In the genomic region with DNA sequence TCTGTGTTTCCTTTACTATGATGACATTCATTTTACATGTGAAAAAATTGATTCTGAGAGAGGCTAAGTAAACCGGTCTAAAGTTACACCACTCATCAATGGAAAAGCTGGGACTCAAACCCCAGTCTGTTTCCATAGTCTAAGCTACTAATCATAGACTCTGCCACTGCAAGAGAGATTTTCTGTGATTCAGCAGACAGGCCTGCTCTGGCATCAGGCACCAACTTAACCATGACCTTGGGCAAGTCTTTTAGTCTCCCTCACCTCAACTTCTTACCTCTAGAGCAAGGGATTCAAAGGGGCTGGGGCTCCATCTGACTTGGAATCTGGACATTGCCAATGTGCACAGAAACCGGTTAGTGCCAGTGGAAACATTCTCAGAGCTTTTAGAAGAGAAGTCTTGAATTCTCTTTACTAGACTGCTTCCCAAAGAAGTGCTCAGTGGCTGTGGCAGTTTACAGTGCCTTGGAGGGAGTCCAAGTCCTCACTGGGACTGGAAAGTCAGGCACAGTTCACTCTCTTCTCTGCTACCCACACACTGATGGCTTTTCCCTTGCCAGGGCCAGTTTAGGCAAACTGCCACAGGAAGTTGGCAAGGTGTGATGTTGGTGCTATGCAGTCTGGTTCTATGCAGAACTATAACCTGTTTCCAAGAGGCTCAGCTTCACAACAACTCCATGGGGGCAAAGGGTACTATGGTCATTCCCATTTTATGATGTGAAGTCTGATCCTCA, we compare ENCODE assay signal across 15 cellular contexts. TPM values are rescaled to one million over a fixed set of nuclear protein-coding genes. Genes with fewer than 3 reads are reported as not detected.
DNase-seq lines count a peak whose midpoint lies in the region; ATAC-seq and TF ChIP-seq lines count a peak whose summit lies in the region.
"Had no signal": no experiment of that assay in that cellular context is flagged by ENCODE, and none has a peak within 500 bp of the region (broad histone marks: within the 10 kb centered on the region; RNA-seq: fewer than 3 reads in every experiment).

No MANE protein-coding gene starts in this region.

- H3K27me3 ChIP-seq in colonic mucosa (no peaks in the 10 kb centered on the region), lung (ENCODE audit: control insufficient read depth, insufficient read depth) (no peaks in the 10 kb centered on the region), transverse colon (no peaks in the 10 kb centered on the region), ovary (no peaks in the 10 kb centered on the region)

- H3K4me3 ChIP-seq in colonic mucosa (no peak overlapping the region), lung (no peak overlapping the region), transverse colon (no peak overlapping the region), ovary (no peak overlapping the region)

- DNase-seq in NCI-H446 treated with DMSO at 0.1 percent for 48 hours (lab: John Stamatoyannopoulos, UW) (peak; percentile 59), colonic mucosa (peak; percentile 80), lung (ENCODE audit: low spot score) (peak; percentile 59), transverse colon (peak; percentile 73), ovary (no peak), SW480 (ENCODE audit: low spot score) (no peak)
- DNase-seq: Caco-2; NCI-H187 treated with DMSO at 0.1 percent for 48 hours; stimulated activated CD4-positive, alpha-beta T cell treated with anti-CD3 and anti-CD28 coated beads, Interleukin-4, amount 100 ng/mL, for 24 hours; stimulated activated naive CD8-positive, alpha-beta T cell treated with anti-CD3 and anti-CD28 coated beads, Interleukin-15, amount 100 ng/mL, for 72 hours had no signal

- TF ChIP-seq POLR2A in transverse colon (IDR thresholded peaks at IDR 0.05) (no peak), ovary (IDR thresholded peaks at IDR 0.05) (no peak)

- H3K9ac ChIP-seq in colonic mucosa (ENCODE audit: low read depth in 2 of 2, low read length in 2 of 2): no peak overlapping the region

- H3K9me3 ChIP-seq in colonic mucosa (no peaks in the 10 kb centered on the region), lung (ENCODE audit: control insufficient read depth in 2 of 2, insufficient read depth in 1 of 2, low read length in 1 of 2) (no peaks in the 10 kb centered on the region), transverse colon (no peaks in the 10 kb centered on the region), ovary (no peaks in the 10 kb centered on the region)
- H3K9me3 ChIP-seq: Caco-2 had no signal

- TF ChIP-seq EP300 in transverse colon (IDR thresholded peaks at IDR 0.05; ENCODE audit: low read depth): no peak
- no peak for TF ChIP-seq EP300 in ovary (IDR thresholded peaks at IDR 0.05)

- H3K4me1 ChIP-seq in colonic mucosa (peaks cover 9% of the 10 kb centered on the region), lung (ENCODE audit: control insufficient read depth in 2 of 2, insufficient read depth in 2 of 2, low read length in 2 of 2) (peaks cover 2 to 3% of the 10 kb centered on the region in 2 donors), transverse colon (peaks cover 2 to 47% (median 25%) of the 10 kb centered on the region in 4 donors), ovary (ENCODE audit: insufficient read depth) (no peaks in the 10 kb centered on the region)

- H3K27ac ChIP-seq in colonic mucosa: no peak overlapping the region
- peak overlapping the region in 1 of 2 donors; percentile 70 for H3K27ac ChIP-seq in lung (ENCODE audit: low read depth in 1 of 2, low read length in 1 of 2)
- H3K27ac ChIP-seq in transverse colon: peak overlapping the region; percentile 29 to 65 (median 52)
- H3K27ac ChIP-seq in ovary: no peak overlapping the region

- ATAC-seq in lung (ENCODE audit: insufficient read depth, low FRiP score): no peak
- no peak for ATAC-seq in GM18520 (IDR thresholded peaks at IDR 0.05; ENCODE audit: unreplicated experiment)
- ATAC-seq: activated CD4-positive, CD25-positive, alpha-beta regulatory T cell treated with anti-CD3 and anti-CD28 coated beads, Interleukin-2, amount 50 U/mL, for 24 hours; SK-N-SH treated with all-trans-retinoic acid at 6 μM for 48 hours; stimulated activated naive CD8-positive, alpha-beta T cell treated with anti-CD3 and anti-CD28 coated beads, Interleukin-15, amount 100 ng/mL, for 72 hours had no signal

- intact Hi-C loops in colonic mucosa (cut with DNase I) (no loop called here), transverse colon (cut with DNase I; ENCODE audit: low total_unique reads) (no loop called here), ovary (cut with DNase I) (no loop called here)

- WGBS in lung, 2 donors: 81 to 85% methylated on average over 2 of the region's 2 CpGs
- 65 to 100% methylated on average over 1 to 2 of the region's 2 CpGs for WGBS in transverse colon (ENCODE audit: low coverage in 1 of 2), 2 donors
- WGBS in ovary, 3 donors: 74 to 84% (median 84%) methylated on average over 2 of the region's 2 CpGs

- H3K36me3 ChIP-seq in colonic mucosa (no peaks in the 10 kb centered on the region), lung (ENCODE audit: control insufficient read depth in 2 of 2, insufficient read depth in 2 of 2, low read length in 2 of 2) (no peaks in the 10 kb centered on the region), transverse colon (no peaks in the 10 kb centered on the region), ovary (no peaks in the 10 kb centered on the region)

- TF ChIP-seq CTCF in colonic mucosa (IDR thresholded peaks at IDR 0.05) (no peak), lung (IDR thresholded peaks at IDR 0.05; ENCODE audit: control extremely low read depth, extremely low read depth) (no peak), transverse colon (IDR thresholded peaks at IDR 0.05) (no peak), ovary (IDR thresholded peaks at IDR 0.05) (no peak)

- in situ Hi-C loops in transverse colon (cut with MboI; ENCODE audit: low pct_ligation_motif_present in 1 of 4, low pct_unique_long_range_greater_than_20kb in 1 of 4, low sequenced_read_pairs in 3 of 4): no loop called here

RNA-seq across cellular contexts. Expression of a gene that starts 4.5 kb away (rescaled TPM):
- total RNA-seq in colonic mucosa: 10 to 100 TPM; 13.5 to 24.0 TPM
- 10 to 100 TPM in 1 of 2 donors, 1 to 10 TPM in 1; 7.8 to 18.7 TPM for total RNA-seq in lung
- polyA plus RNA-seq in lung: 1 to 10 TPM; 4.1 to 5.0 TPM
- 10 to 100 TPM in 2 of 4 donors, 1 to 10 TPM in 2; 5.6 to 21.8 (median 12.0) TPM for total RNA-seq in transverse colon
- 1 to 10 TPM; 1.2 to 4.3 (median 2.2) TPM for total RNA-seq in ovary
- polyA plus RNA-seq in ovary: 1 to 10 TPM in 1 of 2 donors, under 1 TPM in 1; 0.65 to 6.0 TPM
- total RNA-seq: activated T-helper 1 cell treated with anti-CD3 and anti-CD28 coated beads, Interleukin-12 subunit alpha, Interleukin-12 subunit beta, Interleukin-2, Interleukin-4 antibody, amounts not matched to agents 30 ng/mL and 10 ng/mL and 1 ng/mL, durations not matched to agents 14 hours and 24 hours and 36 hours; pulmonary artery endothelial cell had no signal

RNA-seq across cellular contexts. Expression of a gene that starts 28.4 kb away (rescaled TPM):
- total RNA-seq in colonic mucosa: not detected
- total RNA-seq in lung: not detected
- not detected for polyA plus RNA-seq in lung
- not detected for total RNA-seq in transverse colon
- not detected for total RNA-seq in ovary
- not detected for polyA plus RNA-seq in ovary
- total RNA-seq: activated T-helper 1 cell treated with anti-CD3 and anti-CD28 coated beads, Interleukin-12 subunit alpha, Interleukin-12 subunit beta, Interleukin-2, Interleukin-4 antibody, amounts not matched to agents 30 ng/mL and 10 ng/mL and 1 ng/mL, durations not matched to agents 14 hours and 24 hours and 36 hours; Caco-2; pulmonary artery endothelial cell had no signal

Comparison
In these comparisons a context has a peak if more than half of its experiments do, and no peak if none do; other contexts are left out.
1. DNase-seq: peak in NCI-H446 treated with DMSO at 0.1 percent for 48 hours (single experiment), colonic mucosa (single experiment), lung (single experiment) and transverse colon (single experiment); none in ovary (0 of 5) and SW480 (single experiment).
2. H3K27ac ChIP-seq: peak in transverse colon (4 of 4); none in colonic mucosa (single experiment) and ovary (0 of 2).